In genomic region chr1:39106949-39107740, GRCh38 we compare ENCODE assay signal across 9 cellular contexts.
DNase-seq lines count a peak whose midpoint lies in the region; ATAC-seq and TF ChIP-seq lines count a peak whose summit lies in the region.
"Had no signal": no experiment of that assay in that cellular context is flagged by ENCODE, and none has a peak within 500 bp of the region (broad histone marks: within the 10 kb centered on the region; RNA-seq: fewer than 3 reads in every experiment).

No MANE protein-coding gene starts in this region.

- H3K9ac ChIP-seq in ES-I3 (ENCODE audit: low read depth, low read length): peak overlapping the region; percentile 87

- H3K36me3 ChIP-seq in ES-I3 (ENCODE audit: insufficient read depth, low read length): no peaks in the 10 kb centered on the region
- no peaks in the 10 kb centered on the region for H3K36me3 ChIP-seq in SJCRH30

- H3K4me1 ChIP-seq in ES-I3 (ENCODE audit: insufficient read depth, low read length): peaks cover 33% of the 10 kb centered on the region
- H3K4me1 ChIP-seq in SJCRH30: peaks cover 31% of the 10 kb centered on the region

- DNase-seq in SJCRH30: peak in 1 of 2 experiments; percentile 55
- no peak for DNase-seq in fibroblast of villous mesenchyme (ENCODE audit: low read depth)
- peak; percentile 59 for DNase-seq in retina
- DNase-seq in NCI-H226: no peak
- no peak for DNase-seq in stimulated activated CD4-positive, alpha-beta T cell treated with anti-CD3 and anti-CD28 coated beads, Interleukin-1b, Interleukin-23, amount 100 ng/mL, for 48 hours
- DNase-seq: activated CD8-positive, alpha-beta memory T cell treated with anti-CD3 and anti-CD28 coated beads, Interleukin-2, amount 50 U/mL, for 4 hours had no signal

- H3K4me3 ChIP-seq in SJCRH30: peak overlapping the region; percentile 89
- peak overlapping the region; percentile 72 for H3K4me3 ChIP-seq in fibroblast of villous mesenchyme (ENCODE audit: low read depth, low read length)

- TF ChIP-seq CTCF in fibroblast of villous mesenchyme (IDR thresholded peaks at IDR 0.05; ENCODE audit: insufficient read depth, low read depth, low read length): no peak

- H3K9me3 ChIP-seq in ES-I3 (ENCODE audit: control insufficient read depth, insufficient read depth, low read length) (no peaks in the 10 kb centered on the region), SJCRH30 (replicated peaks) (no peaks in the 10 kb centered on the region)

- no peaks in the 10 kb centered on the region for H3K27me3 ChIP-seq in SJCRH30

- H3K27ac ChIP-seq in SJCRH30: peak overlapping the region; percentile 85

- no peak for ATAC-seq in GM21825 (IDR thresholded peaks at IDR 0.05; ENCODE audit: unreplicated experiment)
- ATAC-seq in GM19467 (IDR thresholded peaks at IDR 0.05; ENCODE audit: unreplicated experiment): no peak
